In the genomic region with DNA sequence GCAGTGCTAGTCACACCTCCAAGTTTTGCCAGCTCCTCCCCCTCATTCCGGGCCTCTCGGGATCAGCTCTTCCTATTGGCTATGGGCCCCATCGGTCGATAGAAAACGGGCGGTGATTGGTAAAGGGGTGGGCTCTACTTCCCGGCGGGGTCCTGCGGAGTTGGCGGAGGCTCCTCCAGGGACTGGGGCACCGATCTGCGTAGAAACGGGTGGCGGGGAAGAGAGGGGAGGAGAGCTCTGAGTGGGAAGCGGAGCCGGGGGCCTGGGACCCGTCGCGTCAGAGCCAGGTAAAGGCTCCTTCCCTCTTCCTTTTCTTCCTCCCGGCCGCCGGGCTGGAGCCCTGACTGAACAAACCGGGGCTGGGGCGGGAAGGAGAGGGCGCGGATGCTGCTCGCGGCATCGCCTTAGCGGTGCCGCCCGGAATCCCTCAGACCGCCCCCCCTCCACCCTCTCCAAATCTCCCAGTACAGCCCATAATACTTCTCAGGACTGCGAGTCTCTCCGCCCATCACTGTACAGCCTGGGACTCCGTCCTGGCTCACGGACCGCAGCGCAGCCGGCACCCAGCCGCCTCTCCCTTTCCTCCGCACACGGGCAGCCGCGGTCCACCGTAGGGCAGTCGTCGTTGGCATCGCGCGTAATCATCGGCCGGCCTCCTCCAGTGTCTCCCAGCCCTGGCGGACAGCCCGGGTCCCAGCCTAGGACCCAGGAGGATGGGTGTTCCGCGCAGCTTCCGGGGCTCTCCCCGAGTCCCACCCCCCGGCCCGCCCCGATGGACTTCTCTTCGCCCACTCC, we compare ENCODE assay signal across 8 cellular contexts. TPM values are rescaled to one million over a fixed set of nuclear protein-coding genes. Genes with fewer than 3 reads are reported as not detected.
DNase-seq lines count a peak whose midpoint lies in the region; ATAC-seq and TF ChIP-seq lines count a peak whose summit lies in the region.
"Not testable (repeated sequence)": the region's sequence is repeated elsewhere in the genome, so short reads cannot be mapped to it uniquely, and the experiment has no call there.

TSS of gene SRGAP2 (plus strand) at position 178 of the 795 bp plus-strand sequence. CDS start 2,430 bp downstream, outside the sequence.

- not testable (repeated sequence) for H3K4me1 ChIP-seq in mesendoderm (ENCODE audit: control insufficient read depth, low read depth, low read length)

- not testable (repeated sequence) for H4K8ac ChIP-seq in mesendoderm (ENCODE audit: low read depth, low read length)

- H3K27ac ChIP-seq in RWPE1, result peak within 1 kb of the TSS; percentile 38; the same call in 1 of the 2 replicates
- H3K27ac ChIP-seq in epithelial cell of prostate; mesendoderm (ENCODE audit: low read depth, low read length): not testable (repeated sequence)

- H3K4me3 Mint-ChIP-seq in activated T-cell treated with anti-CD3 and anti-CD28 coated beads, Interleukin-2, amount 50 U/mL, for 24 hours, result peak within 1 kb of the TSS; percentile 81

- not testable (repeated sequence) for H3K9me3 Mint-ChIP-seq in activated T-cell treated with anti-CD3 and anti-CD28 coated beads, Interleukin-2, amount 50 U/mL, for 24 hours

- not testable (repeated sequence) for H3K4me2 ChIP-seq in mesendoderm (ENCODE audit: low read length)

- not testable (repeated sequence) for H3K36me3 ChIP-seq in mesendoderm (ENCODE audit: control insufficient read depth, insufficient read depth, low read length)

- not testable (repeated sequence) for TF ChIP-seq CTCF in RWPE1 (conservative IDR thresholded peaks at IDR 0.05; ENCODE audit: low read depth)

- H2BK15ac ChIP-seq in mesendoderm (replicated peaks; ENCODE audit: low read depth), result not testable (repeated sequence)

- peak in 8 of 14 donors; percentile 19 to 74 (median 40) for DNase-seq in C1 segment of cervical spinal cord (lab: John Stamatoyannopoulos, UW)
- DNase-seq in LHCN-M2 (ENCODE audit: low read depth), result peak; percentile 44
- DNase-seq in RWPE1 (ENCODE audit: low spot score), result not testable (repeated sequence)
- peak; percentile 76 for DNase-seq in activated T-cell treated with anti-CD3 and anti-CD28 coated beads, Interleukin-2, amount 50 U/mL, for 24 hours
- peak; percentile 0 for DNase-seq in epithelial cell of prostate (ENCODE audit: low read depth, low spot score)
- DNase-seq in mesendoderm, result peak; percentile 54
- peak; percentile 34 for DNase-seq in stimulated activated CD4-positive, alpha-beta T cell treated with anti-CD3 and anti-CD28 coated beads, Interleukin-4, amount 100 ng/mL, for 1 hour

- not testable (repeated sequence) for H3K36me3 Mint-ChIP-seq in activated T-cell treated with anti-CD3 and anti-CD28 coated beads, Interleukin-2, amount 50 U/mL, for 24 hours (ENCODE audit: low read depth)

- H3K27me3 Mint-ChIP-seq in activated T-cell treated with anti-CD3 and anti-CD28 coated beads, Interleukin-2, amount 50 U/mL, for 24 hours, result not testable (repeated sequence)

- not testable (repeated sequence) for H3K27me3 ChIP-seq in mesendoderm (ENCODE audit: insufficient read depth, low read length, poor library complexity)

- not testable (repeated sequence) for H2BK5ac ChIP-seq in mesendoderm (ENCODE audit: low read length)

- POLR2A ChIA-PET in RWPE1 (lab: Yijun Ruan, JAX; ENCODE audit: low non-redundant PET), result not testable (repeated sequence)

- H3K79me1 ChIP-seq in mesendoderm (ENCODE audit: low read length), result not testable (repeated sequence)

- peak; percentile 7 for ATAC-seq in GM21717 (IDR thresholded peaks at IDR 0.05; ENCODE audit: unreplicated experiment)

- not testable (repeated sequence) for H2AK5ac ChIP-seq in mesendoderm (ENCODE audit: low read length)

- not testable (repeated sequence) for H3K18ac ChIP-seq in mesendoderm (ENCODE audit: low read length)

- not testable (repeated sequence) for H3K23ac ChIP-seq in mesendoderm (ENCODE audit: low read length)

- H3K27ac Mint-ChIP-seq in activated T-cell treated with anti-CD3 and anti-CD28 coated beads, Interleukin-2, amount 50 U/mL, for 24 hours, result peak within 1 kb of the TSS; percentile 85

- H3K4me3 ChIP-seq in mesendoderm (ENCODE audit: low read length), result not testable (repeated sequence)

- peak within 1 kb of the TSS; percentile 26 for H3K9ac ChIP-seq in mesendoderm (ENCODE audit: low read length)

- not testable (repeated sequence) for H2BK120ac ChIP-seq in mesendoderm (ENCODE audit: low read depth, low read length)

- not testable (repeated sequence) for H3K4ac ChIP-seq in mesendoderm (ENCODE audit: low read depth, low read length)

- not testable (repeated sequence) for H3K79me2 ChIP-seq in mesendoderm (ENCODE audit: control insufficient read depth, insufficient read depth, low read length)

- H4K5ac ChIP-seq in mesendoderm (ENCODE audit: low read length), result not testable (repeated sequence)

- H3K4me1 Mint-ChIP-seq in activated T-cell treated with anti-CD3 and anti-CD28 coated beads, Interleukin-2, amount 50 U/mL, for 24 hours (ENCODE audit: low read depth), result not testable (repeated sequence)

- CTCF ChIA-PET in RWPE1 (lab: Yijun Ruan, JAX), result not testable (repeated sequence)

- H3K56ac ChIP-seq in mesendoderm (ENCODE audit: low read length), result not testable (repeated sequence)

- no CpG with 5 or more reads among the region's 63 CpGs for WGBS in mesendoderm (ENCODE audit: extremely low coverage, insufficient coverage, low lambda C conversion rate)

RNA-seq across cellular contexts. Expression of gene SRGAP2, which starts in this region (rescaled TPM):
- total RNA-seq in LHCN-M2 (2014; rRNA removed), result 34.4 and 43.9 TPM in 2 replicates
- polyA plus RNA-seq in LHCN-M2 (2012), result 18.4 TPM
- 17.6 TPM for polyA plus RNA-seq in mesendoderm (2013, experiment 1 of 2)
- 17.1 TPM for polyA plus RNA-seq in mesendoderm (2013, experiment 2 of 2)
